14 cellular contexts compared by ENCODE assay signal in genomic region chr10:11097686-11098085, GRCh38.
DNase-seq lines count a peak whose midpoint lies in the region; ATAC-seq and FAIRE-seq lines count a peak whose summit lies in the region.
"Had no signal": no experiment of that assay in that cellular context is flagged by ENCODE, and none has a peak within 500 bp of the region (broad histone marks: within the 10 kb centered on the region; RNA-seq: fewer than 3 reads in every experiment).

No MANE protein-coding gene starts in this region.

- DNase-seq in activated T-cell treated with anti-CD3 and anti-CD28 coated beads, Interleukin-2, amount 50 U/mL, for 72 hours: peak; percentile 40 to 47
- no peak for DNase-seq in activated T-cell treated with anti-CD3 and anti-CD28 coated beads, Interleukin-2, amount 50 U/mL, for 1 hour
- DNase-seq in sciatic nerve (ENCODE audit: low spot score) (no peak), DMS53 treated with DMSO at 0.1 percent for 48 hours (lab: John Stamatoyannopoulos, UW; ENCODE audit: unreplicated experiment) (no peak), urothelium cell line (ENCODE audit: low spot score) (no peak)
- DNase-seq: dermis blood vessel endothelial cell, DMS53, mesendoderm, NCI-H1092, T-helper 17 cell had no signal

- peak overlapping the region in 1 of 2 donors; percentile 9 for H3K4me3 Mint-ChIP-seq in activated T-cell treated with anti-CD3 and anti-CD28 coated beads, Interleukin-2, amount 50 U/mL, for 72 hours
- H3K4me3 Mint-ChIP-seq: T-helper 17 cell had no signal

- intact Hi-C loops in sciatic nerve (cut with DNase I): no loop called here

- H3K27ac Mint-ChIP-seq in activated T-cell treated with anti-CD3 and anti-CD28 coated beads, Interleukin-2, amount 50 U/mL, for 72 hours: no peak overlapping the region

- H3K9me3 Mint-ChIP-seq in activated T-cell treated with anti-CD3 and anti-CD28 coated beads, Interleukin-2, amount 50 U/mL, for 72 hours: no peaks in the 10 kb centered on the region

- H3K36me3 Mint-ChIP-seq in activated T-cell treated with anti-CD3 and anti-CD28 coated beads, Interleukin-2, amount 50 U/mL, for 72 hours (ENCODE audit: insufficient read depth in 2 of 2): no peaks in the 10 kb centered on the region

- peaks cover 14% of the 10 kb centered on the region for H3K4me1 Mint-ChIP-seq in activated T-cell treated with anti-CD3 and anti-CD28 coated beads, Interleukin-2, amount 50 U/mL, for 72 hours (ENCODE audit: low read depth)

- no peaks in the 10 kb centered on the region for H3K27me3 Mint-ChIP-seq in activated T-cell treated with anti-CD3 and anti-CD28 coated beads, Interleukin-2, amount 50 U/mL, for 72 hours (ENCODE audit: low read depth)

- ATAC-seq in activated T-cell treated with anti-CD3 and anti-CD28 coated beads, Interleukin-2, amount 50 U/mL, for 72 hours (replicated peaks in 1 of 2): peak; percentile 92 to 93
- peak; percentile 65 for ATAC-seq in GM21390 (IDR thresholded peaks at IDR 0.05; ENCODE audit: unreplicated experiment)
- ATAC-seq in HG03039 (IDR thresholded peaks at IDR 0.05; ENCODE audit: unreplicated experiment): peak; percentile 68
- peak; percentile 24 for ATAC-seq in sciatic nerve
- no peak for ATAC-seq in GM21515 (IDR thresholded peaks at IDR 0.05; ENCODE audit: unreplicated experiment)
- ATAC-seq: HCT116, T-helper 17 cell had no signal

- no peak for FAIRE-seq in urothelium cell line (lab: Jason Lieb, UNC)

Comparison
In these comparisons a context has a peak if more than half of its experiments do, and no peak if none do; other contexts are left out.
1. DNase-seq: peak in activated T-cell treated with anti-CD3 and anti-CD28 coated beads, Interleukin-2, amount 50 U/mL, for 72 hours (2 of 2); none in activated T-cell treated with anti-CD3 and anti-CD28 coated beads, Interleukin-2, amount 50 U/mL, for 1 hour (single experiment), sciatic nerve (single experiment), DMS53 treated with DMSO at 0.1 percent for 48 hours (single experiment) and urothelium cell line (single experiment).